Comparison of ENCODE assay signal across 38 cellular contexts in genomic region chr12:8508912-8509841, GRCh38. TPM values are rescaled to one million over a fixed set of nuclear protein-coding genes. Genes with fewer than 3 reads are reported as not detected.
DNase-seq lines count a peak whose midpoint lies in the region; ATAC-seq and TF ChIP-seq lines count a peak whose summit lies in the region.
"Had no signal": no experiment of that assay in that cellular context is flagged by ENCODE, and none has a peak within 500 bp of the region (broad histone marks: within the 10 kb centered on the region; RNA-seq: fewer than 3 reads in every experiment).

No MANE protein-coding gene starts in this region.

- H3K4me1 ChIP-seq in Loucy (ENCODE audit: insufficient read depth, low read length, poor library complexity, severe bottlenecking), result peaks cover 26% of the 10 kb centered on the region
- peaks cover 0 to 16% (median 2%) of the 10 kb centered on the region in 6 donors for H3K4me1 ChIP-seq in spleen
- H3K4me1 ChIP-seq in prostate gland (replicated peaks), result no peaks in the 10 kb centered on the region
- H3K4me1 ChIP-seq: suprapubic skin, upper lobe of left lung had no signal

- H3K4me2 ChIP-seq in Loucy (ENCODE audit: low read depth, low read length, poor library complexity, severe bottlenecking), result peak overlapping the region; percentile 49
- H3K4me2 ChIP-seq: KMS-11 had no signal

- H3K4me3 ChIP-seq in Loucy (ENCODE audit: low read length, poor library complexity, severe bottlenecking) (no peak overlapping the region), spleen (no peak overlapping the region), prostate gland (no peak overlapping the region)
- H3K4me3 ChIP-seq: cardiac muscle cell, coronary artery, GM23248, heart right ventricle, suprapubic skin, upper lobe of left lung had no signal

- WGBS in spleen, 5 donors, result 48 to 66% (median 57%) methylated on average over 11 to 12 of the region's 12 CpGs
- WGBS in prostate gland, result 59% methylated on average over 12 of the region's 12 CpGs

- H3K27ac Mint-ChIP-seq in chondrocyte (ENCODE audit: unreplicated experiment), result no peak overlapping the region
- H3K27ac Mint-ChIP-seq: activated CD8-positive, alpha-beta memory T cell treated with anti-CD3 and anti-CD28 coated beads, Interleukin-2, amount 10 ng/mL, durations not matched to agents 7 days and 5 days; activated naive CD8-positive, alpha-beta T cell treated with anti-CD3 and anti-CD28 coated beads, Interleukin-2, amount 10 ng/mL, durations not matched to agents 7 days and 5 days; HFFc6; stimulated activated effector memory CD8-positive, alpha-beta T cell treated with anti-CD3 and anti-CD28 coated beads, Interleukin-12 subunit alpha, Interleukin-12 subunit beta, amount 100 ng/mL, for 72 hours; T-cell had no signal

- H3K9me3 Mint-ChIP-seq in chondrocyte (ENCODE audit: low read depth), result no peaks in the 10 kb centered on the region
- H3K9me3 Mint-ChIP-seq: activated naive CD8-positive, alpha-beta T cell treated with anti-CD3 and anti-CD28 coated beads, Interleukin-2, amount 10 ng/mL, durations not matched to agents 7 days and 5 days; naive thymus-derived CD8-positive, alpha-beta T cell; stimulated activated effector memory CD8-positive, alpha-beta T cell treated with anti-CD3 and anti-CD28 coated beads, Interleukin-12 subunit alpha, Interleukin-12 subunit beta, amount 100 ng/mL, for 72 hours; T-cell had no signal

- peaks cover 5% of the 10 kb centered on the region for H3K4me1 Mint-ChIP-seq in chondrocyte (ENCODE audit: low read depth)
- H3K4me1 Mint-ChIP-seq: activated CD8-positive, alpha-beta memory T cell treated with anti-CD3 and anti-CD28 coated beads, Interleukin-2, amount 10 ng/mL, durations not matched to agents 7 days and 5 days had no signal

- peak; percentile 52 for ATAC-seq in GM18511 (IDR thresholded peaks at IDR 0.05; ENCODE audit: unreplicated experiment)
- no peak for ATAC-seq in Right ventricle myocardium inferior
- no peak for ATAC-seq in HG03521 (IDR thresholded peaks at IDR 0.05; ENCODE audit: unreplicated experiment)
- ATAC-seq: activated CD8-positive, alpha-beta memory T cell treated with anti-CD3 and anti-CD28 coated beads, Interleukin-2, amount 10 ng/mL, durations not matched to agents 7 days and 5 days; naive thymus-derived CD8-positive, alpha-beta T cell; stimulated activated effector memory CD8-positive, alpha-beta T cell treated with anti-CD3 and anti-CD28 coated beads, Interleukin-12 subunit alpha, Interleukin-12 subunit beta, amount 100 ng/mL, for 72 hours; T-cell had no signal

- H3K79me2 ChIP-seq in Loucy (ENCODE audit: insufficient read depth, low read length), result no peaks in the 10 kb centered on the region

- H3K9me3 ChIP-seq in Loucy (ENCODE audit: insufficient read depth, low read depth, low read length), result no peaks in the 10 kb centered on the region
- H3K9me3 ChIP-seq in spleen, result no peaks in the 10 kb centered on the region
- no peaks in the 10 kb centered on the region for H3K9me3 ChIP-seq in prostate gland
- H3K9me3 ChIP-seq: heart right ventricle, suprapubic skin, upper lobe of left lung had no signal

- H3K36me3 Mint-ChIP-seq in chondrocyte (ENCODE audit: low read depth), result no peaks in the 10 kb centered on the region
- H3K36me3 Mint-ChIP-seq: activated CD8-positive, alpha-beta memory T cell treated with anti-CD3 and anti-CD28 coated beads, Interleukin-2, amount 10 ng/mL, durations not matched to agents 7 days and 5 days; naive thymus-derived CD8-positive, alpha-beta T cell; stimulated activated effector memory CD8-positive, alpha-beta T cell treated with anti-CD3 and anti-CD28 coated beads, Interleukin-12 subunit alpha, Interleukin-12 subunit beta, amount 100 ng/mL, for 72 hours; T-cell had no signal

- DNase-seq in chondrocyte (ENCODE audit: low spot score), result peak; percentile 41
- DNase-seq in spleen, result peak; percentile 62
- no peak for DNase-seq in Right ventricle myocardium inferior (ENCODE audit: missing footprints)
- no peak for DNase-seq in NK-92 treated with Interleukin-12 subunit alpha and Interleukin-12 subunit beta, amount 100 ng/mL, for 24 hours (lab: John Stamatoyannopoulos, UW)
- no peak for DNase-seq in prostate gland (ENCODE audit: low spot score)
- DNase-seq: activated CD8-positive, alpha-beta memory T cell treated with anti-CD3 and anti-CD28 coated beads, Interleukin-2, amount 10 ng/mL, durations not matched to agents 7 days and 5 days; activated gamma-delta T cell treated with Interleukin-2 at 50 U/mL for 16 hours; activated naive CD8-positive, alpha-beta T cell treated with anti-CD3 and anti-CD28 coated beads, Interleukin-2, amount 10 ng/mL, durations not matched to agents 7 days and 5 days; activated T-cell treated with anti-CD3 and anti-CD28 coated beads, Interleukin-2, amount 50 U/mL, for 48 hours; effector memory CD4-positive, alpha-beta T cell; erythroblast; GM23248; heart right ventricle; HFFc6; kidney glomerular epithelial cell; naive thymus-derived CD8-positive, alpha-beta T cell; NCI-H1436 treated with DMSO at 0.1 percent for 48 hours; NCI-H2081 treated with DMSO at 0.1 percent for 48 hours; NCI-H446; NCI-H82; OCI-M1; stimulated activated CD4-positive, alpha-beta T cell treated with anti-CD3 and anti-CD28 coated beads, Interleukin-15, amount 100 ng/mL, for 24 hours; T-cell had no signal

- H3K36me3 ChIP-seq in Loucy (ENCODE audit: insufficient read depth, low read length) (no peaks in the 10 kb centered on the region), spleen (no peaks in the 10 kb centered on the region), prostate gland (no peaks in the 10 kb centered on the region)
- H3K36me3 ChIP-seq: cardiac muscle cell, heart right ventricle, suprapubic skin, upper lobe of left lung had no signal

- no peaks in the 10 kb centered on the region for H4K20me1 ChIP-seq in Loucy (ENCODE audit: insufficient read depth, low read length, poor library complexity, severe bottlenecking)

- H3K27me3 ChIP-seq in Loucy (ENCODE audit: insufficient read depth, low read length, poor library complexity, severe bottlenecking) (no peaks in the 10 kb centered on the region), spleen (replicated peaks in 1 of 7) (peaks cover 0 to 24% (median 0%) of the 10 kb centered on the region in 7 donors), prostate gland (replicated peaks; ENCODE audit: insufficient read depth) (no peaks in the 10 kb centered on the region)
- H3K27me3 ChIP-seq: cardiac muscle cell, upper lobe of left lung had no signal

- no peak for TF ChIP-seq CTCF in Loucy (conservative IDR thresholded peaks at IDR 0.05; ENCODE audit: low read length)
- no peak for TF ChIP-seq CTCF in chondrocyte (IDR thresholded peaks at IDR 0.05)
- no peak for TF ChIP-seq CTCF in spleen (IDR thresholded peaks at IDR 0.05 in 8 of 11, conservative IDR thresholded peaks at IDR 0.05 in 3 of 11)
- no peak for TF ChIP-seq CTCF in prostate gland (IDR thresholded peaks at IDR 0.05)

- peak overlapping the region; percentile 74 for H2AFZ ChIP-seq in Loucy (ENCODE audit: low read length)
- H2AFZ ChIP-seq: GM23248 had no signal

- TF ChIP-seq POLR2A in spleen (IDR thresholded peaks at IDR 0.05) (no peak), prostate gland (IDR thresholded peaks at IDR 0.05) (no peak)

- peak overlapping the region; percentile 47 for H3K9ac ChIP-seq in Loucy (ENCODE audit: low read depth, low read length, poor library complexity, severe bottlenecking)
- H3K9ac ChIP-seq: GM23248, KMS-11 had no signal

- H3K9me2 ChIP-seq in Loucy (replicated peaks; ENCODE audit: low read depth, low read length), result no peaks in the 10 kb centered on the region

- H3F3A ChIP-seq in Loucy (ENCODE audit: low read depth), result no peaks in the 10 kb centered on the region

- no peak overlapping the region for H3K27ac ChIP-seq in spleen
- H3K27ac ChIP-seq in prostate gland, result no peak overlapping the region
- H3K27ac ChIP-seq: cardiac muscle cell, coronary artery, GM23248, heart right ventricle, KMS-11, RWPE1, suprapubic skin, upper lobe of left lung had no signal

- H3K4me3 Mint-ChIP-seq in chondrocyte (ENCODE audit: unreplicated experiment), result no peak overlapping the region
- H3K4me3 Mint-ChIP-seq: activated CD8-positive, alpha-beta memory T cell treated with anti-CD3 and anti-CD28 coated beads, Interleukin-2, amount 10 ng/mL, durations not matched to agents 7 days and 5 days; activated naive CD8-positive, alpha-beta T cell treated with anti-CD3 and anti-CD28 coated beads, Interleukin-2, amount 10 ng/mL, durations not matched to agents 7 days and 5 days; HFFc6; naive thymus-derived CD8-positive, alpha-beta T cell; stimulated activated effector memory CD8-positive, alpha-beta T cell treated with anti-CD3 and anti-CD28 coated beads, Interleukin-12 subunit alpha, Interleukin-12 subunit beta, amount 100 ng/mL, for 72 hours; T-cell had no signal

- peaks cover 22% of the 10 kb centered on the region for H3K27me3 Mint-ChIP-seq in chondrocyte (ENCODE audit: low read depth)

- intact Hi-C loops in spleen (cut with DNase I; ENCODE audit: low total_unique reads) (no loop called here), Right ventricle myocardium inferior (cut with DNase I) (no loop called here), prostate gland (cut with DNase I) (no loop called here)

RNA-seq across cellular contexts. Expression of gene CLEC4D, which starts 4.1 kb away (rescaled TPM):
- not detected in 3 replicates for total RNA-seq in chondrocyte
- 10 to 100 TPM in 4 of 7 donors, 1 to 10 TPM in 3; 7.0 to 24.9 (median 12.3) TPM for total RNA-seq in spleen
- 1 to 10 TPM in 2 of 3 donors, under 1 TPM in 1; 0.62 to 2.1 (median 1.1) TPM for polyA plus RNA-seq in spleen
- total RNA-seq in Right ventricle myocardium inferior, result 0.11 TPM
- 1 to 10 TPM in 1 of 2 donors, not detected in 1; 1.5 TPM for total RNA-seq in prostate gland
- total RNA-seq: activated CD8-positive, alpha-beta memory T cell treated with anti-CD3 and anti-CD28 coated beads, Interleukin-2, amount 10 ng/mL, durations not matched to agents 7 days and 5 days; activated naive CD8-positive, alpha-beta T cell treated with anti-CD3 and anti-CD28 coated beads, Interleukin-2, amount 10 ng/mL, durations not matched to agents 7 days and 5 days; astrocyte; G401; GM23248; HFFc6; naive thymus-derived CD8-positive, alpha-beta T cell; osteoblast; suprapubic skin; T-cell had no signal
- polyA plus RNA-seq: BJ; cardiac muscle cell; GM23248; naive thymus-derived CD8-positive, alpha-beta T cell had no signal

RNA-seq across cellular contexts. Expression of gene CLEC4E, which starts 31.5 kb away (rescaled TPM):
- total RNA-seq in chondrocyte (0.90 TPM in 1 of 3 replicates, not detected in the others), spleen (10 to 100 TPM; 12.6 to 55.0 (median 28.8) TPM), Right ventricle myocardium inferior (1.4 TPM), prostate gland (1 to 10 TPM in 1 of 2 donors, under 1 TPM in 1; 0.73 to 3.0 TPM)
- 10 to 100 TPM in 2 of 3 donors, 1 to 10 TPM in 1; 7.4 to 24.1 (median 12.3) TPM for polyA plus RNA-seq in spleen
- total RNA-seq: activated CD8-positive, alpha-beta memory T cell treated with anti-CD3 and anti-CD28 coated beads, Interleukin-2, amount 10 ng/mL, durations not matched to agents 7 days and 5 days; activated naive CD8-positive, alpha-beta T cell treated with anti-CD3 and anti-CD28 coated beads, Interleukin-2, amount 10 ng/mL, durations not matched to agents 7 days and 5 days; astrocyte; cardiac muscle cell; G401; GM23248; HFFc6; naive thymus-derived CD8-positive, alpha-beta T cell; osteoblast; T-cell had no signal
- polyA plus RNA-seq: BJ, cardiac muscle cell, GM23248 had no signal

RNA-seq across cellular contexts. Expression of gene CLEC6A, which starts 53.4 kb away (rescaled TPM):
- not detected in 3 replicates for total RNA-seq in chondrocyte
- under 1 TPM in 3 of 7 donors, not detected in 4; 0.20 to 0.77 (median 0.30) TPM for total RNA-seq in spleen
- under 1 TPM in 2 of 3 donors, not detected in 1; 0.05 to 0.06 TPM for polyA plus RNA-seq in spleen
- not detected for total RNA-seq in Right ventricle myocardium inferior
- not detected for total RNA-seq in prostate gland
- total RNA-seq: activated CD8-positive, alpha-beta memory T cell treated with anti-CD3 and anti-CD28 coated beads, Interleukin-2, amount 10 ng/mL, durations not matched to agents 7 days and 5 days; activated naive CD8-positive, alpha-beta T cell treated with anti-CD3 and anti-CD28 coated beads, Interleukin-2, amount 10 ng/mL, durations not matched to agents 7 days and 5 days; astrocyte; G401; GM23248; HFFc6; lower leg skin; naive thymus-derived CD8-positive, alpha-beta T cell; osteoblast; suprapubic skin; T-cell had no signal
- polyA plus RNA-seq: BJ; cardiac muscle cell; GM23248; heart right ventricle; naive thymus-derived CD8-positive, alpha-beta T cell had no signal

Comparison
In these comparisons a context has a peak if more than half of its experiments do, and no peak if none do; other contexts are left out.
1. DNase-seq: peak in chondrocyte (single experiment) and spleen (single experiment); none in Right ventricle myocardium inferior (single experiment), NK-92 treated with Interleukin-12 subunit alpha and Interleukin-12 subunit beta, amount 100 ng/mL, for 24 hours (single experiment) and prostate gland (single experiment).